ENCODE assay signal across 18 cellular contexts in the genomic region with DNA sequence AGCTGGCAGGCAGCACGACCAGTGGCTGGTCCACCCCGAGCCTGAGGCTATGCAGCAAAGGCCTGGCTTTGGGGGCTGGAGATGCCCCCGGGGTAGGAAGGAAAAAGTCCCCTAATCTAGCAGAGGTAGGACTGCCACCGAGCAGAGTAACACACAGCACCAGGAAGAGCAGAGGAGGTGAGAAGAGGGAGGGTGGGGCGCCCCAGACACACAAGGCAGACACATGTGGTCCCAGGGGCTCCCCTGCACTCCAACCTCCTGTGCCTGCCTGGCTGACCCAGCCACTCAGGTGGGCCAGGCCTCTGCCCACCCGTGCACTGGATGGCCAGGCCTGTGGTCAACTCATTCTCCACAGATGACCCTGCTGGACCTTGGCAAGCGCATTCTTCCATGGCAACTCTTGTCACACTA.
DNase-seq lines count a peak whose midpoint lies in the region; ATAC-seq and TF ChIP-seq lines count a peak whose summit lies in the region.
"Had no signal": no experiment of that assay in that cellular context is flagged by ENCODE, and none has a peak within 500 bp of the region (broad histone marks: within the 10 kb centered on the region; RNA-seq: fewer than 3 reads in every experiment).

No MANE protein-coding gene starts in this region.

- H4K20me1 ChIP-seq in BLaER1 = no peaks in the 10 kb centered on the region

- H3K9me3 ChIP-seq in BLaER1 = no peaks in the 10 kb centered on the region
- no peaks in the 10 kb centered on the region for H3K9me3 ChIP-seq in RWPE2 (ENCODE audit: severe bottlenecking)
- H3K9me3 ChIP-seq in heart right ventricle = no peaks in the 10 kb centered on the region

- peaks cover 87% of the 10 kb centered on the region for H3K4me1 ChIP-seq in BLaER1
- H3K4me1 ChIP-seq in RWPE2 (ENCODE audit: insufficient read depth, poor library complexity, severe bottlenecking) = no peaks in the 10 kb centered on the region
- H3K4me1 ChIP-seq in heart right ventricle = peaks cover 2 to 93% (median 65%) of the 10 kb centered on the region in 9 donors

- intact Hi-C loops in heart right ventricle (cut with DNase I) = loop anchor here in 3 of 10 donors (5.0 kb wide), 2 partner anchors 36 to 51 kb away; no protein-coding TSS in a partner anchor
- intact Hi-C loops in posterior vena cava (cut with DNase I) = loop anchor here in 1 of 2 donors (10.0 kb wide), 1 partner anchor 108 kb away; the partner anchor contains the start of gene ADCY5

- H3K27me3 ChIP-seq in BLaER1 (no peaks in the 10 kb centered on the region), RWPE2 (ENCODE audit: insufficient read depth, poor library complexity, severe bottlenecking) (no peaks in the 10 kb centered on the region), heart right ventricle (no peaks in the 10 kb centered on the region)

- no peak overlapping the region for H3K27ac ChIP-seq in BLaER1
- H3K27ac ChIP-seq in RWPE2 (ENCODE audit: poor library complexity, severe bottlenecking) = no peak overlapping the region
- peak overlapping the region in 7 of 10 donors; percentile 29 to 96 (median 92) for H3K27ac ChIP-seq in heart right ventricle

- ATAC-seq in RWPE2 (ENCODE audit: low read depth) (no peak), heart right ventricle (no peak), HG03135 (IDR thresholded peaks at IDR 0.05; ENCODE audit: unreplicated experiment) (no peak)
- ATAC-seq: CD8-positive, alpha-beta T cell; GM12878 had no signal

- peak overlapping the region; percentile 80 for H3K4me2 ChIP-seq in BLaER1

- peak; percentile 23 for DNase-seq in RWPE2 (ENCODE audit: low spot score)
- DNase-seq in heart right ventricle = no peak
- DNase-seq in posterior vena cava (ENCODE audit: low spot score) = peak; percentile 70
- no peak for DNase-seq in DMS79 (lab: John Stamatoyannopoulos, UW)
- DNase-seq in activated CD4-positive, alpha-beta T cell treated with anti-CD3 and anti-CD28 coated beads, Interleukin-2, amount 50 U/mL, for 4 hours = no peak
- DNase-seq: AML-193; CD8-positive, alpha-beta T cell; GDM1; GOT3; KBM-7; NCI-H1436 treated with DMSO at 0.1 percent for 48 hours; NCI-H2029 treated with DMSO at 0.1 percent for 48 hours; NCI-H510A; NCI-H774; RPMI8226 had no signal

- 70 to 84% methylated on average over 7 of the region's 7 CpGs for WGBS in heart right ventricle, 2 donors

- H3K36me3 ChIP-seq in BLaER1 (no peaks in the 10 kb centered on the region), RWPE2 (ENCODE audit: low read depth) (no peaks in the 10 kb centered on the region), heart right ventricle (peaks cover 0 to 3% (median 0%) of the 10 kb centered on the region in 9 donors)

- TF ChIP-seq CTCF in RWPE2 (IDR thresholded peaks at IDR 0.05; ENCODE audit: poor library complexity, severe bottlenecking) (no peak), heart right ventricle (IDR thresholded peaks at IDR 0.05) (no peak)

- H3K4me3 ChIP-seq in BLaER1 (no peak overlapping the region), RWPE2 (ENCODE audit: severe bottlenecking) (no peak overlapping the region), heart right ventricle (no peak overlapping the region)
- H3K4me3 ChIP-seq: GM12878 had no signal

- no peak overlapping the region for H3K9ac ChIP-seq in BLaER1

Comparison
In these comparisons a context has a peak if more than half of its experiments do, and no peak if none do; other contexts are left out.
1. H3K27ac ChIP-seq: peak in heart right ventricle (7 of 10); none in BLaER1 (single experiment) and RWPE2 (single experiment).
2. DNase-seq: peak in RWPE2 (single experiment) and posterior vena cava (single experiment); none in heart right ventricle (0 of 2), DMS79 (single experiment) and activated CD4-positive, alpha-beta T cell treated with anti-CD3 and anti-CD28 coated beads, Interleukin-2, amount 50 U/mL, for 4 hours (0 of 2).